ENCODE assay signal across 8 cellular contexts in genomic region chr5:103258368-103258956, GRCh38. TPM values are rescaled to one million over a fixed set of nuclear protein-coding genes. Genes with fewer than 3 reads are reported as not detected.
DNase-seq lines count a peak whose midpoint lies in the region; TF ChIP-seq lines count a peak whose summit lies in the region.

Gene MACIR, plus strand, starts transcription at chr5:103258763. Its CDS starts 17,157 bp downstream, at chr5:103275920.

- peak in 2 of 4 donors; percentile 62 to 80 for TF ChIP-seq POLR2A in esophagus squamous epithelium (IDR thresholded peaks at IDR 0.05)

- H4K20me1 ChIP-seq in DOHH2 (ENCODE audit: control insufficient read depth, insufficient read depth, low read depth, low read length): no peaks in the 10 kb centered on the region; the same call in 1 of the 2 replicates
- H4K20me1 ChIP-seq in GM23248 (ENCODE audit: insufficient read depth): peaks cover 19% of the 10 kb centered on the region; the same call in 1 of the 2 replicates
- H4K20me1 ChIP-seq in Karpas-422 (ENCODE audit: insufficient read depth, low read depth, low read length): peaks cover 17% of the 10 kb centered on the region; the same call in 1 of the 2 replicates

- no peaks in the 10 kb centered on the region for H3K36me3 ChIP-seq in DOHH2 (ENCODE audit: control insufficient read depth, low read length)
- no peaks in the 10 kb centered on the region for H3K36me3 ChIP-seq in GM23248 (ENCODE audit: low read depth)
- H3K36me3 ChIP-seq in Karpas-422 (ENCODE audit: insufficient read depth, low read length): no peaks in the 10 kb centered on the region
- H3K36me3 ChIP-seq in esophagus squamous epithelium: no peaks in the 10 kb centered on the region

- H3K4me3 ChIP-seq in DOHH2 (ENCODE audit: low read length) (peak within 1 kb of the TSS; percentile 96), GM23248 (peak within 1 kb of the TSS; percentile 93), Karpas-422 (ENCODE audit: low read length) (peak within 1 kb of the TSS; percentile 90), esophagus squamous epithelium (peak within 1 kb of the TSS; percentile 78 to 97 (median 82))

- 2 to 3% methylated on average over 27 to 43 of the region's 45 CpGs for WGBS in GM23248 (ENCODE audit: low coverage in 1 of 2, low lambda C conversion rate in 2 of 2, missing lambda C conversion rate in 2 of 2), 2 experiments
- 0% methylated on average over 2 to 7 of the region's 45 CpGs for WGBS in esophagus squamous epithelium, 2 donors

- H3K9me2 ChIP-seq in DOHH2 (replicated peaks; ENCODE audit: control insufficient read depth, low read length) (no peaks in the 10 kb centered on the region), GM23248 (ENCODE audit: insufficient read depth) (no peaks in the 10 kb centered on the region), Karpas-422 (replicated peaks; ENCODE audit: insufficient read depth, low read length) (no peaks in the 10 kb centered on the region)

- H2AFZ ChIP-seq in GM23248 (peak within 1 kb of the TSS; percentile 89), Karpas-422 (ENCODE audit: low read length) (peak within 1 kb of the TSS; percentile 100)

- H3K27ac ChIP-seq in DOHH2 (ENCODE audit: low read depth, low read length): peak within 1 kb of the TSS; percentile 64
- H3K27ac ChIP-seq in GM23248: peak within 1 kb of the TSS; percentile 65
- no peak within 1 kb of the TSS for H3K27ac ChIP-seq in Karpas-422 (ENCODE audit: low read length)
- peak within 1 kb of the TSS; percentile 85 to 92 (median 90) for H3K27ac ChIP-seq in esophagus squamous epithelium

- H3K9me3 ChIP-seq in DOHH2 (ENCODE audit: control insufficient read depth, insufficient read depth, low read length) (no peaks in the 10 kb centered on the region), GM23248 (ENCODE audit: low read depth) (no peaks in the 10 kb centered on the region), Karpas-422 (ENCODE audit: low read length) (no peaks in the 10 kb centered on the region), esophagus squamous epithelium (no peaks in the 10 kb centered on the region)

- H3F3A ChIP-seq in DOHH2 (ENCODE audit: control insufficient read depth, insufficient read depth): no peaks in the 10 kb centered on the region
- H3F3A ChIP-seq in GM23248 (ENCODE audit: insufficient read depth): peaks cover 32% of the 10 kb centered on the region

- TF ChIP-seq CTCF in DOHH2 (IDR thresholded peaks at IDR 0.05; ENCODE audit: low read depth, low read length, poor library complexity, severe bottlenecking): no peak
- TF ChIP-seq CTCF in esophagus squamous epithelium (IDR thresholded peaks at IDR 0.05): peak in 3 of 6 experiments; percentile 4 to 13 (median 11)

- intact Hi-C loops in esophagus squamous epithelium (cut with DNase I): no loop called here

- H3K4me2 ChIP-seq in DOHH2 (ENCODE audit: low read length) (peak within 1 kb of the TSS; percentile 94), GM23248 (ENCODE audit: unreplicated experiment) (peak within 1 kb of the TSS; percentile 85), Karpas-422 (ENCODE audit: low read depth, low read length, poor library complexity, severe bottlenecking) (peak within 1 kb of the TSS; percentile 96)

- H3K79me2 ChIP-seq in DOHH2 (ENCODE audit: control insufficient read depth, low read length) (peaks cover 42% of the 10 kb centered on the region), GM23248 (ENCODE audit: insufficient read depth) (peaks cover 49% of the 10 kb centered on the region), Karpas-422 (ENCODE audit: low read length) (no peaks in the 10 kb centered on the region)

- H3K27me3 ChIP-seq in DOHH2 (ENCODE audit: control insufficient read depth, low read length) (no peaks in the 10 kb centered on the region), GM23248 (replicated peaks; ENCODE audit: insufficient read depth) (no peaks in the 10 kb centered on the region), Karpas-422 (ENCODE audit: low read length) (no peaks in the 10 kb centered on the region), esophagus squamous epithelium (no peaks in the 10 kb centered on the region)

- H3K9ac ChIP-seq in GM23248: peak within 1 kb of the TSS; percentile 87
- H3K9ac ChIP-seq in Karpas-422 (ENCODE audit: low read length): peak within 1 kb of the TSS; percentile 90

- H3K4me1 ChIP-seq in DOHH2 (ENCODE audit: control insufficient read depth, low read length) (peaks cover 16% of the 10 kb centered on the region), GM23248 (ENCODE audit: insufficient read depth) (peaks cover 29% of the 10 kb centered on the region), Karpas-422 (ENCODE audit: low read length) (peaks cover 29% of the 10 kb centered on the region), esophagus squamous epithelium (peaks cover 0 to 30% (median 0%) of the 10 kb centered on the region in 3 donors)

- DNase-seq in GM23248: peak; percentile 99
- peak; percentile 99 for DNase-seq in Karpas-422
- peak; percentile 96 for DNase-seq in RKO (ENCODE audit: low spot score)
- DNase-seq in activated T-helper 1 cell treated with anti-CD3 and anti-CD28 coated beads, Interleukin-2, amount 50 U/mL, for 16 hours (ENCODE audit: low read depth in 1 of 2, low spot score in 1 of 2): peak; percentile 83 to 91
- peak; percentile 87 for DNase-seq in esophagus squamous epithelium (lab: John Stamatoyannopoulos, UW)
- peak; percentile 98 for DNase-seq in myocyte (ENCODE audit: low read depth)
- DNase-seq in stimulated activated CD8-positive, alpha-beta memory T cell treated with anti-CD3 and anti-CD28 coated beads, Interleukin-7, amount 100 ng/mL, for 4 hours (ENCODE audit: low read depth in 2 of 2): peak; percentile 87 to 93

- in situ Hi-C loops in GM23248 (cut with MboI): no loop called here

RNA-seq across cellular contexts. Expression of gene MACIR, which starts in this region (rescaled TPM):
- 31.5 and 36.3 TPM in 2 replicates for total RNA-seq in GM23248 (2014; rRNA removed; shearing (Covaris generic))
- 35.6 and 35.7 TPM in 2 replicates for polyA plus RNA-seq in GM23248 (2016; fragmentation: Nextera tagmentation; extraction: Ambion mirVana)
- total RNA-seq in Karpas-422 (2014; rRNA removed; shearing (Covaris generic); ENCODE audit: low replicate concordance): 1.9 and 2.8 TPM in 2 replicates
- 10 to 100 TPM in 1 of 4 donors, 1 to 10 TPM in 3; 2.3 to 10.1 (median 6.2) TPM for total RNA-seq in esophagus squamous epithelium
- total RNA-seq in myocyte: 8.0 and 10.9 TPM in 2 replicates
- polyA plus RNA-seq in myocyte (2012): 5.1 TPM
